Comparison of ENCODE assay signal across 8 cellular contexts in the genomic region with DNA sequence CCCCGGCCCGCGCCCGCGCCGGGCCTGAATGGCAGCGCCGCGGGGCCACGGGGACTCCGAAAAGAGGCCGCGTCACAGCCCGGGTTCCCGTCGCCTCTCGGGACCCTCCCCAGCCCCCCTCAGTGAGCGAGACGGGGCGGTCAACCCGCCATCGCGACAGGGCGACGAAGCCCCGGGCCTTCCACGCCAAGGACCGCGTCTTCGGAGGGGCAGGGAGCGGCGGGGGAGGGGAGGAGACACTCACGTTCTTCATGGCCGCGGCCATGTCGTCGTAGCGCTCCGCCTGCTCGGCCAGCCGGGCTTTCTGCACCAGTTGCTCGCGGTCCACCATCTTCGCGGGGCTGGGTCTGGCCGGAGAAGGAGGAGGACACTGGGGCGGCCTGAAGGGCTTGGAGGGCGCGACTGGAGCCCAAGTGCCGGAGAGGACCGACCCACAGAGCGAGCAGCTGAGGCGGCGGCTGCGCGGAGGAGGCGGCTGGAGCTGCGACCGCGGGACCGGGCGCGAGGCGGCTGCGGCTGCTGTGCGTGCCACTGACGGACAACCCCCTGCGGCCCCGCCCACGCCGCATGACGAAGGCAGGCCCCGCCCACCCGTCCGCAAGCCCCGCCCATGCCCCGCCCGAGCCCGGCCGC. TPM values are rescaled to one million over a fixed set of nuclear protein-coding genes. Genes with fewer than 3 reads are reported as not detected.
DNase-seq lines count a peak whose midpoint lies in the region; ATAC-seq, FAIRE-seq and TF ChIP-seq lines count a peak whose summit lies in the region.

A gene (minus strand): TSS at position 514 of the 633 bp plus-strand sequence. CDS start 183 bp downstream, at position 331.

- peaks cover 3% of the 10 kb centered on the region for H3K36me3 ChIP-seq in effector memory CD4-positive, alpha-beta T cell (ENCODE audit: control insufficient read depth, insufficient read depth, low read length)
- peaks cover 12 to 31% of the 10 kb centered on the region in 2 experiments for H3K36me3 ChIP-seq in mesenchymal stem cell (ENCODE audit: control insufficient read depth in 1 of 2, insufficient read depth in 2 of 2, low read depth in 1 of 2, low read length in 2 of 2)

- H4K91ac ChIP-seq in mesenchymal stem cell (ENCODE audit: low read length): peak within 1 kb of the TSS; percentile 97

- peak within 1 kb of the TSS; percentile 89 to 90 for H3K4ac ChIP-seq in mesenchymal stem cell (ENCODE audit: low read depth in 1 of 2, low read length in 2 of 2)

- peak within 1 kb of the TSS in 1 of 2 experiments; percentile 100 for H3K23ac ChIP-seq in mesenchymal stem cell (ENCODE audit: low read length in 2 of 2)

- peak within 1 kb of the TSS; percentile 97 for H2BK5ac ChIP-seq in mesenchymal stem cell (ENCODE audit: low read depth, low read length, poor library complexity, severe bottlenecking)

- H4K8ac ChIP-seq in mesenchymal stem cell (ENCODE audit: low read length): peak within 1 kb of the TSS; percentile 90

- H3K9me3 ChIP-seq in effector memory CD4-positive, alpha-beta T cell (ENCODE audit: control insufficient read depth, low read length): no peaks in the 10 kb centered on the region
- H3K9me3 ChIP-seq in mesenchymal stem cell (ENCODE audit: control insufficient read depth, low read length): no peaks in the 10 kb centered on the region

- ATAC-seq in HG03439 (IDR thresholded peaks at IDR 0.05; ENCODE audit: unreplicated experiment): peak; percentile 71

- H3K4me1 ChIP-seq in effector memory CD4-positive, alpha-beta T cell (ENCODE audit: control insufficient read depth, insufficient read depth, low read length, poor library complexity, severe bottlenecking): peaks cover 8% of the 10 kb centered on the region
- peaks cover 6% of the 10 kb centered on the region for H3K4me1 ChIP-seq in mesenchymal stem cell (ENCODE audit: control insufficient read depth, insufficient read depth, low read depth, low read length)

- H3K4me3 ChIP-seq in effector memory CD4-positive, alpha-beta T cell (ENCODE audit: insufficient read depth, low read depth, low read length, poor library complexity, severe bottlenecking): peak within 1 kb of the TSS; percentile 100
- peak within 1 kb of the TSS; percentile 89 to 99 for H3K4me3 ChIP-seq in mesenchymal stem cell (ENCODE audit: insufficient read depth in 1 of 2, low read depth in 1 of 2, low read length in 2 of 2)

- DNase-seq in GM19239 (ENCODE audit: insufficient read length, low spot score) (peak; percentile 62), NCI-H82 (lab: John Stamatoyannopoulos, UW) (peak; percentile 93), mesenchymal stem cell (peak; percentile 87)
- peak; percentile 97 for DNase-seq in activated CD8-positive, alpha-beta memory T cell treated with anti-CD3 and anti-CD28 coated beads for 24 hours
- DNase-seq in effector memory CD4-positive, alpha-beta T cell: peak; percentile 78 to 80 (median 80)
- peak; percentile 73 for DNase-seq in stimulated activated CD8-positive, alpha-beta memory T cell treated with anti-CD3 and anti-CD28 coated beads, Interleukin-15, amount 100 ng/mL, for 1 hour (ENCODE audit: low read depth)

- peak within 1 kb of the TSS; percentile 93 for H2AFZ ChIP-seq in mesenchymal stem cell (ENCODE audit: low read depth, low read length)

- H3K27me3 ChIP-seq in effector memory CD4-positive, alpha-beta T cell (replicated peaks; ENCODE audit: control insufficient read depth, insufficient read depth, low read length, poor library complexity, severe bottlenecking): no peaks in the 10 kb centered on the region
- no peaks in the 10 kb centered on the region for H3K27me3 ChIP-seq in mesenchymal stem cell (ENCODE audit: control insufficient read depth in 1 of 2, insufficient read depth in 1 of 2, low read length in 2 of 2)

- H2BK15ac ChIP-seq in mesenchymal stem cell (ENCODE audit: low read depth, poor library complexity, severe bottlenecking): peak within 1 kb of the TSS; percentile 98

- H3K27ac ChIP-seq in C4-2B (peak within 1 kb of the TSS; percentile 99), mesenchymal stem cell (ENCODE audit: low read length, poor library complexity, severe bottlenecking) (peak within 1 kb of the TSS; percentile 97)
- H3K27ac ChIP-seq in effector memory CD4-positive, alpha-beta T cell (ENCODE audit: insufficient read depth, low read length, poor library complexity, severe bottlenecking): peak within 1 kb of the TSS; percentile 94

- no peak for FAIRE-seq in GM19239 (lab: Jason Lieb, UNC)

- peak within 1 kb of the TSS; percentile 37 for H2AK5ac ChIP-seq in mesenchymal stem cell (ENCODE audit: low read length, severe bottlenecking)

- no peak for TF ChIP-seq CTCF in C4-2B (conservative IDR thresholded peaks at IDR 0.05)

- H3K79me1 ChIP-seq in mesenchymal stem cell (replicated peaks; ENCODE audit: low read length, poor library complexity, severe bottlenecking): peaks cover 1% of the 10 kb centered on the region

- H2BK120ac ChIP-seq in mesenchymal stem cell (ENCODE audit: low read depth, low read length): peak within 1 kb of the TSS; percentile 94

- H3K4me2 ChIP-seq in mesenchymal stem cell (ENCODE audit: low read length, poor library complexity, severe bottlenecking): peak within 1 kb of the TSS; percentile 74

- peak within 1 kb of the TSS in 1 of 2 experiments; percentile 99 for H3K14ac ChIP-seq in mesenchymal stem cell (ENCODE audit: low read length in 2 of 2)

- peak within 1 kb of the TSS; percentile 96 for H3K9ac ChIP-seq in mesenchymal stem cell (ENCODE audit: low read length)

- H2BK12ac ChIP-seq in mesenchymal stem cell (ENCODE audit: low read length in 2 of 2): peak within 1 kb of the TSS; percentile 89 to 94

- WGBS in mesenchymal stem cell: under 1% methylated on average over 44 of the region's 80 CpGs

- peak within 1 kb of the TSS; percentile 99 to 100 for H3K18ac ChIP-seq in mesenchymal stem cell (ENCODE audit: low read depth in 1 of 2, low read length in 2 of 2)

RNA-seq across cellular contexts. Expression of the gene that starts here (rescaled TPM):
- polyA plus RNA-seq in mesenchymal stem cell (2013, experiment 1 of 2): 106 TPM
- 107 TPM for polyA plus RNA-seq in mesenchymal stem cell (2013, experiment 2 of 2)

Comparison
In these comparisons a context has a peak if more than half of its experiments do, and no peak if none do; other contexts are left out.
1. Peak in every context shown above with its lines: DNase-seq, ATAC-seq, H3K4me3 ChIP-seq and H3K27ac ChIP-seq.